ENCODE assay signal across 13 cellular contexts in the genomic region with DNA sequence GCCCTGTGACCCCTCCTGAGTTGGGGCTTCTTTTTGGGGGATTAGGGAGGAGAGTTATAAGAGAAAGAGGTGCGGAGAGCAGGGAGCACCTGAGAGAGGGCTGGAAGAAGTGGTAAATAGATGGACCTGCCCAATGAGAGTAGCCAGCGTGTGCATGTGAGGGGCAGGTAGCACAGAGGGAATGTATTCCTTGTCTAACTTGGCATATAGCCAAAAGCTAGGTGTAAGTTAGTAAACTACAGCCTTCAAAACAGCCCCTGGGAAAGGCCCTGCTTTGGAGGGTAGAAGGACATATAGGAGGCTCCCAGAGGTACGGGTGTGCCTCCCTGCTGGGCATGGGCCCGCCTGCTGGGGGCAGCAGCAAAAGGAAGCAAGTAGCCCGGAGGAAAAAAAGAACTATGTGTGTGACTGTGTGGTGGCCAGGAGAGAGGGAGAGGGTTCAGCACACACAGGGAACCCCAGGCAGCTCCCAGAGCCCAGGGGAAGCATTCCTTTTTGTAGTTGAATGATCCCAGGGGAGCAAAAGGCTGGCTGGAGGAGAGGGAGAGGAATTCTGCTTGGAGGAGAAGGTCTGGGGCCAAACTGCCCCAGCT. TPM values are rescaled to one million over a fixed set of nuclear protein-coding genes. Genes with fewer than 3 reads are reported as not detected.
DNase-seq lines count a peak whose midpoint lies in the region; ATAC-seq and TF ChIP-seq lines count a peak whose summit lies in the region.
"Had no signal": no experiment of that assay in that cellular context is flagged by ENCODE, and none has a peak within 500 bp of the region (broad histone marks: within the 10 kb centered on the region; RNA-seq: fewer than 3 reads in every experiment).

No MANE protein-coding gene starts in this region.

- ATAC-seq in left lobe of liver, result peak; percentile 32
- no peak for ATAC-seq in HG02870 (IDR thresholded peaks at IDR 0.05; ENCODE audit: unreplicated experiment)
- no peak for ATAC-seq in HG02588 (IDR thresholded peaks at IDR 0.05; ENCODE audit: unreplicated experiment)
- ATAC-seq: activated CD8-positive, alpha-beta T cell treated with anti-CD3 and anti-CD28 coated beads, Interleukin-2, amount 10 ng/mL, durations not matched to agents 7 days and 5 days had no signal

- no peak overlapping the region for H3K27ac ChIP-seq in SK-N-SH (ENCODE audit: low read depth in 2 of 2, low read length in 1 of 2)
- peak overlapping the region in 1 of 4 donors; percentile 11 for H3K27ac ChIP-seq in tibial nerve

- H3K4me1 ChIP-seq in SK-N-SH (ENCODE audit: control insufficient read depth in 1 of 2, insufficient read depth in 2 of 2, low read depth in 1 of 2, low read length in 1 of 2) (no peaks in the 10 kb centered on the region; a peak in 2 of 4 replicates), tibial nerve (peaks cover 0 to 37% (median 4%) of the 10 kb centered on the region in 4 donors)

- H3K4me3 Mint-ChIP-seq in activated CD4-positive, alpha-beta memory T cell treated with anti-CD3 and anti-CD28 coated beads for 36 hours, result no peak overlapping the region
- H3K4me3 Mint-ChIP-seq: activated CD8-positive, alpha-beta T cell treated with anti-CD3 and anti-CD28 coated beads, Interleukin-2, amount 10 ng/mL, durations not matched to agents 7 days and 5 days; CD8-positive, alpha-beta memory T cell had no signal

- H3K27ac Mint-ChIP-seq in activated CD4-positive, alpha-beta memory T cell treated with anti-CD3 and anti-CD28 coated beads for 36 hours, result no peak overlapping the region
- H3K27ac Mint-ChIP-seq: activated CD8-positive, alpha-beta T cell treated with anti-CD3 and anti-CD28 coated beads, Interleukin-2, amount 10 ng/mL, durations not matched to agents 7 days and 5 days had no signal

- H3F3A ChIP-seq in SK-N-SH (replicated peaks; ENCODE audit: insufficient read depth), result no peaks in the 10 kb centered on the region

- no peak overlapping the region for H2AFZ ChIP-seq in SK-N-SH (ENCODE audit: low read depth)

- peak; percentile 8 for TF ChIP-seq CTCF in AG04449 (IDR thresholded peaks at IDR 0.05; ENCODE audit: insufficient read depth, low read length, missing control alignments)
- TF ChIP-seq CTCF in GM06990 (IDR thresholded peaks at IDR 0.05; ENCODE audit: insufficient read depth, low read length, poor library complexity, severe bottlenecking), result peak; percentile 23
- 0 out of 2 replicates have a peak, but pooled peaks have one; percentile 9 for TF ChIP-seq CTCF in SK-N-SH (IDR thresholded peaks at IDR 0.05)
- no peak for TF ChIP-seq CTCF in tibial nerve (IDR thresholded peaks at IDR 0.05)

- H4K20me1 ChIP-seq in SK-N-SH (ENCODE audit: insufficient read depth), result peaks cover 17% of the 10 kb centered on the region

- H3K9me3 ChIP-seq in SK-N-SH (no peaks in the 10 kb centered on the region), tibial nerve (no peaks in the 10 kb centered on the region)

- H3K4me3 ChIP-seq in AG04449 (ENCODE audit: low read depth, low read length), result no peak overlapping the region
- no peak overlapping the region for H3K4me3 ChIP-seq in GM06990 (replicated peaks; ENCODE audit: low read depth, low read length)
- H3K4me3 ChIP-seq in SK-N-SH (ENCODE audit: low read depth in 2 of 2, low read length in 1 of 2), result no peak overlapping the region
- no peak overlapping the region for H3K4me3 ChIP-seq in tibial nerve
- H3K4me3 ChIP-seq: SK-N-MC had no signal

- H3K36me3 Mint-ChIP-seq in activated CD4-positive, alpha-beta memory T cell treated with anti-CD3 and anti-CD28 coated beads for 36 hours, result no peaks in the 10 kb centered on the region
- H3K36me3 Mint-ChIP-seq: CD8-positive, alpha-beta memory T cell had no signal

- no peaks in the 10 kb centered on the region for H3K9me3 Mint-ChIP-seq in activated CD4-positive, alpha-beta memory T cell treated with anti-CD3 and anti-CD28 coated beads for 36 hours
- H3K9me3 Mint-ChIP-seq: CD8-positive, alpha-beta memory T cell had no signal

- 0 out of 2 replicates have a peak, but pooled peaks have one; percentile 3 for TF ChIP-seq RAD21 in SK-N-SH (IDR thresholded peaks at IDR 0.05; ENCODE audit: low read length)

- no peaks in the 10 kb centered on the region; the same call in none of the 2 replicates for H3K27me3 ChIP-seq in GM06990 (replicated peaks; ENCODE audit: control insufficient read depth, insufficient read depth, low read length)
- H3K27me3 ChIP-seq in SK-N-SH (ENCODE audit: insufficient read depth), result no peaks in the 10 kb centered on the region
- no peaks in the 10 kb centered on the region for H3K27me3 ChIP-seq in tibial nerve

- intact Hi-C loops in activated CD4-positive, alpha-beta memory T cell treated with anti-CD3 and anti-CD28 coated beads for 36 hours (cut with micrococcal nuclease), result no loop called here

- DNase-seq in AG04449 (ENCODE audit: low read depth, low spot score) (no peak), GM06990 (ENCODE audit: extremely low read depth, insufficient read length) (no peak), SK-N-SH (no peak), left lobe of liver (ENCODE audit: low spot score) (no peak), tibial nerve (ENCODE audit: low spot score in 2 of 2) (no peak)
- no peak for DNase-seq in activated CD4-positive, alpha-beta memory T cell treated with anti-CD3 and anti-CD28 coated beads for 36 hours
- DNase-seq: activated CD8-positive, alpha-beta T cell treated with anti-CD3 and anti-CD28 coated beads, Interleukin-2, amount 10 ng/mL, durations not matched to agents 7 days and 5 days; CD8-positive, alpha-beta memory T cell; NCI-H1436; stimulated activated CD4-positive, alpha-beta T cell treated with anti-CD3 and anti-CD28 coated beads, Interleukin-4, amount 100 ng/mL, for 4 hours had no signal

- no peak for TF ChIP-seq POLR2A in tibial nerve (IDR thresholded peaks at IDR 0.05)

- POLR2A ChIA-PET in AG04449 (lab: Yijun Ruan, JAX) (no interaction called here), SK-N-SH (lab: Yijun Ruan, JAX) (no interaction called here)
- POLR2A ChIA-PET in activated CD4-positive, alpha-beta memory T cell treated with anti-CD3 and anti-CD28 coated beads for 36 hours (lab: Charles Lee), result no interaction called here

- H3K36me3 ChIP-seq in GM06990 (ENCODE audit: control insufficient read depth, insufficient read depth, low read length) (no peaks in the 10 kb centered on the region), SK-N-SH (replicated peaks in 1 of 2; ENCODE audit: control insufficient read depth in 1 of 2, insufficient read depth in 2 of 2, low read length in 1 of 2) (no peaks in the 10 kb centered on the region), tibial nerve (no peaks in the 10 kb centered on the region)

- peaks cover 2% of the 10 kb centered on the region for H3K27me3 Mint-ChIP-seq in activated CD4-positive, alpha-beta memory T cell treated with anti-CD3 and anti-CD28 coated beads for 36 hours

- no peaks in the 10 kb centered on the region for H3K79me2 ChIP-seq in SK-N-SH (ENCODE audit: insufficient read depth)

- no peak overlapping the region for H3K4me2 ChIP-seq in SK-N-SH

- TF ChIP-seq EP300 in SK-N-SH (IDR thresholded peaks at IDR 0.05; ENCODE audit: borderline replicate concordance in 1 of 2, low read depth in 1 of 2, low read length in 1 of 2), result no peak
- TF ChIP-seq EP300 in tibial nerve (IDR thresholded peaks at IDR 0.05), result no peak

- H3K9me2 ChIP-seq in SK-N-SH, result no peaks in the 10 kb centered on the region

- CTCF ChIA-PET in AG04449 (lab: Yijun Ruan, JAX) (interaction anchor here (0.9 to 2.1 kb wide), 4 partner anchors 9 to 119 kb away, joined by 3 to 6 read pairs (median 3); no protein-coding TSS in a partner anchor), SK-N-SH (lab: Yijun Ruan, JAX) (interaction anchor here (1.2 to 3.7 kb wide), 4 partner anchors 16 to 119 kb away, joined by 3 to 17 read pairs (median 6); no protein-coding TSS in a partner anchor)
- CTCF ChIA-PET in activated CD4-positive, alpha-beta memory T cell treated with anti-CD3 and anti-CD28 coated beads for 36 hours (lab: Charles Lee), result interaction anchor here (0.6 to 1.4 kb wide), 3 partner anchors 52 to 120 kb away, joined by 3 to 4 read pairs (median 4); no protein-coding TSS in a partner anchor

- H3K9ac ChIP-seq in SK-N-SH, result no peak overlapping the region

- 87% methylated on average over 5 of the region's 5 CpGs for WGBS in SK-N-SH (ENCODE audit: low lambda C conversion rate)
- WGBS in tibial nerve, 2 donors, result 78 to 83% methylated on average over 5 of the region's 5 CpGs

- H3K4me1 Mint-ChIP-seq in activated CD4-positive, alpha-beta memory T cell treated with anti-CD3 and anti-CD28 coated beads for 36 hours (ENCODE audit: low read depth), result no peaks in the 10 kb centered on the region

TF ChIP-seq in SK-N-SH, 30 proteins besides CTCF, POLR2A, EP300 and RAD21:
- TF ChIP-seq FOXM1 (IDR thresholded peaks at IDR 0.05; ENCODE audit: low read depth) (no peak), ELF1 (IDR thresholded peaks at IDR 0.05) (no peak)
TF ChIP-seq in SK-N-SH: peak in this region for 0.

RNA-seq across cellular contexts. Expression of gene TCF7L1, which starts 48.0 kb away (rescaled TPM):
- polyA plus RNA-seq in SK-N-SH (2012; rRNA removed), result 1.6 and 3.7 TPM in 2 replicates
- 3.1 and 3.3 TPM in 2 replicates for polyA plus RNA-seq in SK-N-SH (2012; cell fraction: cytosol; rRNA removed)
- polyA plus RNA-seq in SK-N-SH (2012; cell fraction: nucleus; rRNA removed), result 9.0 and 11.0 TPM in 2 replicates
- total RNA-seq in left lobe of liver (5.7 TPM), tibial nerve (10 to 100 TPM in 1 of 4 donors, 1 to 10 TPM in 3; 3.7 to 14.1 (median 7.1) TPM)
- under 1 TPM in 1 of 2 experiments, not detected in 1; 0.07 TPM for total RNA-seq in activated CD4-positive, alpha-beta memory T cell treated with anti-CD3 and anti-CD28 coated beads for 36 hours
- total RNA-seq: activated CD8-positive, alpha-beta T cell treated with anti-CD3 and anti-CD28 coated beads, Interleukin-2, amount 10 ng/mL, durations not matched to agents 7 days and 5 days; CD8-positive, alpha-beta memory T cell had no signal

Comparison
In these comparisons a context has a peak if more than half of its experiments do, and no peak if none do; other contexts are left out.
1. CTCF ChIP-seq: peak in AG04449 (single experiment), GM06990 (single experiment) and SK-N-SH (single experiment); none in tibial nerve (0 of 5).